Comparison of ENCODE assay signal across 8 cellular contexts in the genomic region with DNA sequence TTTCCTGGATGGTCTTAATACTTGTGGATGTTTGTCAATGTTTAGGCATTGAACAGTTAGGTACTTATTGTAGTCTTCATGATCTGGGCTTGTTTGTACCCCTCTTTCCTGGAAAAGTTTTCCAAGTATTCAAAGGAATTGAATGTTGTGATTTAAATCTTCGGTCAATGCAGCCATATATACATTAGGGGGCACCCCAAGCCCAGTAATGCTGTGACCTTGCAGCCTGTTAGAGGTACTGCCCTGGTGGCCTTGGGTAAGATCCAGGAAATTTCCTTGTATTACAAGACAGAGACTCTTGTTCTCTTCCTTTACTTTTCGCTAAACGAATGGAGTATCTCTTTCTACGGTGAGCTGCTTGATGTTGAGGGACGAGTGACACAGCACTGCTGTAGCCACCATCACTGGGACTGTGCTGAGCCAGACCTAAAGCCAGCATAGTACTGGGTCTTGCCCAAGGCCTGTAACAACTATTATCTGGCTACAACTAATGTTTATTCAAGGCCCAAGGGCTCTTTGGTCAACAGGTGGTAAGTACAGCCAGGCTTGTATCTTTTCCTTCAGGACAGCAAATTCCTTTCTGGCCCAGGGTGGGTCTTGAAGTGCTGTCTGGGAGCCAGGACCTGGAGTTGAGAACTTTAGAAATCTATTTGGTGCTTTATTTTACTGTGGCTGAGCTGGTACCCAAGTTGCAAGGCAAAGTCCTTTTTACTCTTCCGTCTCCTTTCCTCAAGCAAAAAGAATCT.
DNase-seq lines count a peak whose midpoint lies in the region; ATAC-seq and TF ChIP-seq lines count a peak whose summit lies in the region.

No MANE protein-coding gene starts in this region.

- H3K36me3 ChIP-seq in GM06990 (ENCODE audit: control insufficient read depth, insufficient read depth, low read length): no peaks in the 10 kb centered on the region
- no peaks in the 10 kb centered on the region for H3K36me3 ChIP-seq in iPS DF 6.9 (ENCODE audit: control insufficient read depth, insufficient read depth, low read length)

- peak; percentile 60 for TF ChIP-seq CTCF in GM06990 (IDR thresholded peaks at IDR 0.05; ENCODE audit: insufficient read depth, low read length, poor library complexity, severe bottlenecking)
- TF ChIP-seq CTCF in LNCaP clone FGC (IDR thresholded peaks at IDR 0.05; ENCODE audit: control insufficient read depth, extremely low read depth, insufficient read depth): peak; percentile 62

- H3K9me3 ChIP-seq in iPS DF 6.9 (ENCODE audit: control insufficient read depth, insufficient read depth, low read length): no peaks in the 10 kb centered on the region

- H3K4me1 ChIP-seq in iPS DF 6.9 (ENCODE audit: control insufficient read depth, insufficient read depth, low read length): no peaks in the 10 kb centered on the region

- in situ Hi-C loops in ACHN (cut with HindIII; ENCODE audit: low pct_ligation_motif_present, low pct_unique_long_range_greater_than_20kb, low sequenced_read_pairs): no loop called here

- DNase-seq in GM06990 (ENCODE audit: extremely low read depth, insufficient read length) (no peak), LNCaP clone FGC (ENCODE audit: low read depth) (peak; percentile 11), iPS DF 6.9 (ENCODE audit: low read depth, low spot score) (peak; percentile 22), NCI-H128 (lab: John Stamatoyannopoulos, UW; ENCODE audit: unreplicated experiment) (no peak), NCI-H526 treated with DMSO at 0.1 percent for 48 hours (lab: John Stamatoyannopoulos, UW) (no peak), NCI-H524 treated with DMSO at 0.1 percent for 48 hours (lab: John Stamatoyannopoulos, UW) (no peak), ACHN (no peak)

- H3K27ac ChIP-seq in iPS DF 6.9 (ENCODE audit: low read length): no peak overlapping the region

- no CpG with 5 or more reads among the region's 6 CpGs for WGBS in iPS DF 6.9 (ENCODE audit: insufficient coverage, insufficient read length)

- no peak overlapping the region for H3K4me3 ChIP-seq in GM06990 (replicated peaks; ENCODE audit: low read depth, low read length)
- H3K4me3 ChIP-seq in LNCaP clone FGC (ENCODE audit: low read depth, low read length): no peak overlapping the region
- H3K4me3 ChIP-seq in iPS DF 6.9 (ENCODE audit: low read length): no peak overlapping the region

- ATAC-seq in GM21717 (IDR thresholded peaks at IDR 0.05; ENCODE audit: unreplicated experiment): peak; percentile 73

- no peaks in the 10 kb centered on the region for H3K27me3 ChIP-seq in GM06990 (replicated peaks; ENCODE audit: control insufficient read depth, insufficient read depth, low read length)
- H3K27me3 ChIP-seq in iPS DF 6.9 (ENCODE audit: control insufficient read depth, insufficient read depth, low read length): no peaks in the 10 kb centered on the region

Comparison
In these comparisons a context has a peak if more than half of its experiments do, and no peak if none do; other contexts are left out.
1. DNase-seq: peak in LNCaP clone FGC (single experiment) and iPS DF 6.9 (single experiment); none in GM06990 (single experiment), NCI-H128 (single experiment), NCI-H526 treated with DMSO at 0.1 percent for 48 hours (single experiment), NCI-H524 treated with DMSO at 0.1 percent for 48 hours (single experiment) and ACHN (single experiment).